ENCODE assay signal across 9 cellular contexts in genomic region chr3:78788839-78789238, GRCh38.
"Had no signal": no experiment of that assay in that cellular context is flagged by ENCODE, and none has a peak within 500 bp of the region (broad histone marks: within the 10 kb centered on the region; RNA-seq: fewer than 3 reads in every experiment).

No MANE protein-coding gene starts in this region.

- H3K4me3 Mint-ChIP-seq: GM23338, HFFc6 had no signal

- ATAC-seq: GM23338, HCT116, K562 had no signal

- H3K9me3 Mint-ChIP-seq: HFFc6 had no signal

- FAIRE-seq: H1, HTR-8/SVneo, K562 had no signal

- H3K27ac Mint-ChIP-seq: GM23338, HFFc6 had no signal

- DNase-seq: H7, HFFc6, IMR-90, KG1 had no signal
